ENCODE assay signal across 8 cellular contexts in the genomic region with DNA sequence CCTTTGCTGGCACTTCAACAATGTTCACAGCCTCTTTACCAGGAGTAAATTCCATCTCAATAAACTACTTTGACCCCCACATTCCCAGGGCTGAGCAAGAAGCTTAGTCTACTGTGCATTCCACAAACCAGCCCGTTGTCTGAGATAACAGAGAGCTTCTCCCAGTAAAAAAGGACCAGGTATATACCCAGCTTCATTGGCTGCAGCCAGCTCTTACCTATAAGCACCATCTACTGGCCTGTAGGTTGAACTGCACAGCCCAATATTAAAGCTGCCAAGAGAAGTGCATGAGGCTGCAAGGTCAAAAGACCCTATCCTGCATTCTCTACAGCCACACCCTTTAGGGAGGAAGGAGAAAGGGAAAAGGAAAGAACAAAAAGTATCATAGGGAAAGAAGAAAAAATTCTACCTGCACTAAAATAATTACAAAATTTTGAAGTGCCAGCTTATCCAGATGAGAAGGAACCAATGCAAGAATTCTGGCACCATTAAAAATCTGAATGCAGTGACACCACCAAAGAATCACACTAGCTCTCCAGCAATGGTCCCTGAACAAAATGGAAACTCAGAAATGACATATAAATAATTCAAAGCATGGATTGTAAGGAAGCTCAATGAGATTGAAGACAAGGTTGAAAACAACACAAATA. TPM values are rescaled to one million over a fixed set of nuclear protein-coding genes. Genes with fewer than 3 reads are reported as not detected.
DNase-seq lines count a peak whose midpoint lies in the region; ATAC-seq and TF ChIP-seq lines count a peak whose summit lies in the region.

No MANE protein-coding gene starts in this region.

- H3K4me3 Mint-ChIP-seq in stimulated activated naive B cell treated with anti-CD40 and anti-IgM and Interleukin-4, amounts not matched to agents 10 μg/mL and 1 μg/mL and 100 μg/mL, for 72 hours = no peak overlapping the region

- H3K27ac Mint-ChIP-seq in stimulated activated naive B cell treated with anti-CD40 and anti-IgM and Interleukin-4, amounts not matched to agents 10 μg/mL and 1 μg/mL and 100 μg/mL, for 72 hours = no peak overlapping the region

- no peaks in the 10 kb centered on the region for H3K9me3 ChIP-seq in SJCRH30 (replicated peaks)

- peaks cover 0 to 3% of the 10 kb centered on the region in 2 donors for H3K9me3 Mint-ChIP-seq in stimulated activated naive B cell treated with anti-CD40 and anti-IgM and Interleukin-4, amounts not matched to agents 10 μg/mL and 1 μg/mL and 100 μg/mL, for 72 hours

- no peaks in the 10 kb centered on the region for H3K4me1 ChIP-seq in SJCRH30
- no peaks in the 10 kb centered on the region for H3K4me1 ChIP-seq in foreskin keratinocyte

- H3K27ac ChIP-seq in SJCRH30 (no peak overlapping the region), foreskin keratinocyte (no peak overlapping the region)

- H3K4me3 ChIP-seq in SJCRH30 = no peak overlapping the region

- peak; percentile 97 for ATAC-seq in GM21825 (IDR thresholded peaks at IDR 0.05; ENCODE audit: unreplicated experiment)
- peak; percentile 98 for ATAC-seq in foreskin keratinocyte
- ATAC-seq in stimulated activated naive B cell treated with anti-CD40 and anti-IgM and Interleukin-4, amounts not matched to agents 10 μg/mL and 1 μg/mL and 100 μg/mL, for 72 hours (replicated peaks) = peak; percentile 77 to 79

- peak; percentile 72 for TF ChIP-seq CTCF in foreskin keratinocyte (conservative IDR thresholded peaks at IDR 0.05)

- no peaks in the 10 kb centered on the region for H3K4me1 Mint-ChIP-seq in stimulated activated naive B cell treated with anti-CD40 and anti-IgM and Interleukin-4, amounts not matched to agents 10 μg/mL and 1 μg/mL and 100 μg/mL, for 72 hours

- H3K27me3 ChIP-seq in SJCRH30 (no peaks in the 10 kb centered on the region), foreskin keratinocyte (no peaks in the 10 kb centered on the region)

- no peaks in the 10 kb centered on the region for H3K36me3 ChIP-seq in SJCRH30

- H3K27me3 Mint-ChIP-seq in stimulated activated naive B cell treated with anti-CD40 and anti-IgM and Interleukin-4, amounts not matched to agents 10 μg/mL and 1 μg/mL and 100 μg/mL, for 72 hours = peaks cover 0 to 6% of the 10 kb centered on the region in 2 donors

- DNase-seq in SIG-M5 treated with dmso at 0.1 percent for 504 hours (lab: John Stamatoyannopoulos, UW; ENCODE audit: unreplicated experiment) (peak; percentile 58), SIG-M5 (lab: John Stamatoyannopoulos, UW) (no peak), HuH-7 (ENCODE audit: low spot score) (peak; percentile 12), SJCRH30 (peak; percentile 33 to 59), foreskin keratinocyte (peak in 1 of 2 donors; percentile 55), anterior cingulate cortex (lab: John Stamatoyannopoulos, UW) (no peak)
- DNase-seq in stimulated activated naive B cell treated with anti-CD40 and anti-IgM and Interleukin-4, amounts not matched to agents 10 μg/mL and 1 μg/mL and 100 μg/mL, for 72 hours = no peak

- H3K36me3 Mint-ChIP-seq in stimulated activated naive B cell treated with anti-CD40 and anti-IgM and Interleukin-4, amounts not matched to agents 10 μg/mL and 1 μg/mL and 100 μg/mL, for 72 hours = no peaks in the 10 kb centered on the region

RNA-seq across cellular contexts. Expression of a gene that starts 45.7 kb away (rescaled TPM):
- 2.6 TPM in 2 replicates for total RNA-seq in SJCRH30 (2014; rRNA removed; shearing (Covaris generic))
- 3.1 and 3.8 TPM in 2 replicates for total RNA-seq in foreskin keratinocyte
- 0.71 and 0.81 TPM in 2 replicates for polyA plus RNA-seq in foreskin keratinocyte

Comparison
In these comparisons a context has a peak if more than half of its experiments do, and no peak if none do; other contexts are left out.
1. DNase-seq: peak in SIG-M5 treated with dmso at 0.1 percent for 504 hours (single experiment), HuH-7 (single experiment) and SJCRH30 (2 of 2); none in SIG-M5 (single experiment), stimulated activated naive B cell treated with anti-CD40 and anti-IgM and Interleukin-4, amounts not matched to agents 10 μg/mL and 1 μg/mL and 100 μg/mL, for 72 hours (single experiment) and anterior cingulate cortex (0 of 58).
2. Peak in every context shown above with its lines, with median percentiles within 50 percentile points of each other: ATAC-seq.